ENCODE assay signal across 16 cellular contexts in the genomic region with DNA sequence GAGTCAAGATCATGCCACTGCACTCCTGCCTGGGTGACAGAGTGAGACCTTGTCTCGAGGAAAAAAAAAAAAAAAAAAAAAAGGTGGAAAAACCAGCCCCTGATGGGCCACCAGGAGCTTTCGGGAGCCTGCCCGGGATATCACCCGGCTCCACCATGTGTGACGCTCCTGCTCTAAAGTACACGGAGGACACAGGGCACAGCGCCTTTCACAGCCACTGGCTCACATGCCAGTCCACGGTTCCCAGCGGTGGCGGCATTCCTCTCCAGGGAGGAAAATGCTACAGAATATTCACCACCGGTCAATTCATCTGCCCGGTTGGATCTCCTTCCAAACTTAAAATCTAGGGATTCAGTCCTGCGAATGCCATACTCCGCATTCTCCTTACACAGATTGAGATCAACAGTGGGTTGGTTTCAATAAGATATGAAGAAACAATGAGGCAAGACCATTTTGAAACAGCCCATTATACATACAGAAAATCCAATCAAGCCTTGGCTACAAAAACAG.
DNase-seq lines count a peak whose midpoint lies in the region; ATAC-seq, FAIRE-seq and TF ChIP-seq lines count a peak whose summit lies in the region.
"Had no signal": no experiment of that assay in that cellular context is flagged by ENCODE, and none has a peak within 500 bp of the region (broad histone marks: within the 10 kb centered on the region; RNA-seq: fewer than 3 reads in every experiment).

No MANE protein-coding gene starts in this region.

- H3K4me1 ChIP-seq in left ventricle myocardium inferior (peaks cover 82% of the 10 kb centered on the region), trophoblast cell (ENCODE audit: control insufficient read depth in 1 of 2, insufficient read depth in 2 of 2, low read length in 2 of 2) (peaks cover 6% of the 10 kb centered on the region in 2 experiments), upper lobe of right lung (peaks cover 9% of the 10 kb centered on the region)

- no CpG with 5 or more reads among the region's 14 CpGs for WGBS in trophoblast cell (ENCODE audit: extremely low coverage, insufficient coverage, insufficient read length)

- intact Hi-C loops in left ventricle myocardium inferior (cut with micrococcal nuclease) = no loop called here
- intact Hi-C loops in upper lobe of right lung (cut with DNase I) = no loop called here

- H3K9me3 ChIP-seq in left ventricle myocardium inferior (replicated peaks) (no peaks in the 10 kb centered on the region), trophoblast cell (ENCODE audit: insufficient read depth, low read depth, low read length) (no peaks in the 10 kb centered on the region), upper lobe of right lung (no peaks in the 10 kb centered on the region)

- no peaks in the 10 kb centered on the region for H3K9me3 Mint-ChIP-seq in chondrocyte (ENCODE audit: low read depth)
- H3K9me3 Mint-ChIP-seq: CD4-positive, alpha-beta T cell had no signal

- no peak overlapping the region for H2AK5ac ChIP-seq in trophoblast cell (ENCODE audit: low read length)

- no peak overlapping the region for H4K12ac ChIP-seq in trophoblast cell (ENCODE audit: low read depth, low read length)

- H3K14ac ChIP-seq in trophoblast cell (ENCODE audit: low read length) = no peak overlapping the region

- peaks cover 2% of the 10 kb centered on the region for H3K79me1 ChIP-seq in trophoblast cell (ENCODE audit: low read length)

- H3K36me3 Mint-ChIP-seq in chondrocyte (ENCODE audit: low read depth) = peaks cover 10% of the 10 kb centered on the region

- H3K36me3 ChIP-seq in left ventricle myocardium inferior (peaks cover 5% of the 10 kb centered on the region), trophoblast cell (ENCODE audit: control insufficient read depth in 1 of 2, insufficient read depth in 2 of 2, low read length in 2 of 2) (peaks cover 17% of the 10 kb centered on the region in 2 experiments), upper lobe of right lung (peaks cover 14% of the 10 kb centered on the region)

- no peak overlapping the region for H3K4me2 ChIP-seq in trophoblast cell (ENCODE audit: low read length)

- peak overlapping the region; percentile 8 for H3K27ac Mint-ChIP-seq in chondrocyte (ENCODE audit: unreplicated experiment)
- H3K27ac Mint-ChIP-seq: CD4-positive, alpha-beta T cell had no signal

- no peak overlapping the region for H4K8ac ChIP-seq in trophoblast cell (ENCODE audit: low read depth, low read length)

- H4K91ac ChIP-seq in trophoblast cell (ENCODE audit: low read depth, low read length) = no peak overlapping the region

- H3K23ac ChIP-seq in trophoblast cell (ENCODE audit: low read length) = no peak overlapping the region

- H3K4me1 Mint-ChIP-seq in chondrocyte (ENCODE audit: low read depth) = peaks cover 50% of the 10 kb centered on the region

- H2AFZ ChIP-seq in trophoblast cell (ENCODE audit: insufficient read depth, low read length, poor library complexity) = no peak overlapping the region

- H3K9ac ChIP-seq in trophoblast cell (ENCODE audit: low read length) = no peak overlapping the region

- no peak overlapping the region for H3K4me3 Mint-ChIP-seq in chondrocyte (ENCODE audit: unreplicated experiment)
- H3K4me3 Mint-ChIP-seq: CD4-positive, alpha-beta T cell had no signal

- DNase-seq in chondrocyte (ENCODE audit: low spot score) (peak; percentile 52), left ventricle myocardium inferior (no peak), trophoblast cell (peak; percentile 71 to 95), upper lobe of right lung (peak; percentile 23), DMS79 treated with DMSO at 0.1 percent for 48 hours (lab: John Stamatoyannopoulos, UW) (no peak), HTR-8/SVneo (ENCODE audit: insufficient read length, low spot score) (no peak)
- DNase-seq: AML-193; CD4-positive, alpha-beta T cell; KBM-7; NCI-H1436; NCI-H2029; NCI-H2171 treated with DMSO at 0.1 percent for 48 hours; NCI-H748 treated with DMSO at 0.1 percent for 48 hours; OCI-M1 had no signal

- H3K79me2 ChIP-seq in trophoblast cell (ENCODE audit: control insufficient read depth, insufficient read depth, low read length, poor library complexity) = peaks cover 9% of the 10 kb centered on the region

- peak overlapping the region; percentile 41 for H3K18ac ChIP-seq in trophoblast cell (ENCODE audit: low read length)

- no peak for FAIRE-seq in HTR-8/SVneo (lab: Jason Lieb, UNC)

- H3K27ac ChIP-seq in left ventricle myocardium inferior (replicated peaks) = peak overlapping the region; percentile 89
- H3K27ac ChIP-seq in trophoblast cell (ENCODE audit: low read depth, low read length) = no peak overlapping the region
- H3K27ac ChIP-seq in upper lobe of right lung = no peak overlapping the region

- no peak overlapping the region for H2BK120ac ChIP-seq in trophoblast cell (ENCODE audit: insufficient read depth, low read length, poor library complexity)

- H3K27me3 ChIP-seq in left ventricle myocardium inferior (ENCODE audit: low read depth) (no peaks in the 10 kb centered on the region), trophoblast cell (ENCODE audit: insufficient read depth, low read length) (no peaks in the 10 kb centered on the region), upper lobe of right lung (no peaks in the 10 kb centered on the region)

- no peak overlapping the region for H2BK12ac ChIP-seq in trophoblast cell (ENCODE audit: low read length)

- no peak for ATAC-seq in upper lobe of right lung
- ATAC-seq in GM18867 (IDR thresholded peaks at IDR 0.05; ENCODE audit: unreplicated experiment) = no peak
- ATAC-seq: HCT116 had no signal

- H3K4ac ChIP-seq in trophoblast cell (ENCODE audit: low read depth, low read length) = peak overlapping the region; percentile 40

- no peak overlapping the region for H3K4me3 ChIP-seq in left ventricle myocardium inferior
- H3K4me3 ChIP-seq in trophoblast cell (ENCODE audit: low read depth, low read length) = no peak overlapping the region
- no peak overlapping the region for H3K4me3 ChIP-seq in upper lobe of right lung

- H3K27me3 Mint-ChIP-seq in chondrocyte (ENCODE audit: low read depth) = no peaks in the 10 kb centered on the region

- TF ChIP-seq CTCF in chondrocyte (IDR thresholded peaks at IDR 0.05) (no peak), left ventricle myocardium inferior (IDR thresholded peaks at IDR 0.05; ENCODE audit: borderline replicate concordance) (peak; percentile 18), upper lobe of right lung (IDR thresholded peaks at IDR 0.05) (no peak)

- H2BK5ac ChIP-seq in trophoblast cell (ENCODE audit: low read depth, low read length, poor library complexity) = no peak overlapping the region

Comparison
In these comparisons a context has a peak if more than half of its experiments do, and no peak if none do; other contexts are left out.
1. DNase-seq: peak in chondrocyte (single experiment), trophoblast cell (2 of 2) and upper lobe of right lung (single experiment); none in left ventricle myocardium inferior (single experiment), DMS79 treated with DMSO at 0.1 percent for 48 hours (single experiment) and HTR-8/SVneo (single experiment).